Comparison of ENCODE assay signal across 22 cellular contexts in the genomic region with DNA sequence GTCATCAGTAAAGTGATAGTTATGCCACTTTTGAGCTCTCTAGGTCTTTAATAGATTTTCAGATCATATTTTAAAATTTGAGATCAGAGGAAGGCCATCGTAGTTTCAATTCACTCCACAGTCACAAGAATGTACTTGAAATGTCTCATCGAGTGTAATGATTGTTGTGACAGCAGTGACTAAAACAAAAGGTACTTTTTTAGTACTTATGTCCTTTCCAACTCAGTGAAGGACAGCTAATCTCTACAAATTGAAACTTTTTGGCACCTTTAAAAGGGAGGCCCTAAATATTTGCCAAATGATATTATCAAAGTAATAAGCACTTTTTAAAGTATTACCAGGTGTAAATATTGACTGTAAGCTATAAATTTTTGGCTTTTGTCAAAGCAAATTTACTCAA.
"Had no signal": no experiment of that assay in that cellular context is flagged by ENCODE, and none has a peak within 500 bp of the region (broad histone marks: within the 10 kb centered on the region; RNA-seq: fewer than 3 reads in every experiment).

No MANE protein-coding gene starts in this region.

- ATAC-seq: PC-3, Right ventricle myocardium inferior had no signal

- H3K4me3 ChIP-seq: MG63, Peyer's patch, SJCRH30 had no signal

- H3K27me3 ChIP-seq: MG63, Peyer's patch, SJCRH30 had no signal

- H3K4me1 ChIP-seq: Peyer's patch, SJCRH30 had no signal

- H3K9me3 ChIP-seq: MG63, Peyer's patch, SJCRH30 had no signal

- DNase-seq: KBM-7, MG63, NCI-H1092, NCI-H1105 treated with DMSO at 0.1 percent for 48 hours, NCI-H1417 treated with DMSO at 0.1 percent for 48 hours, NCI-H146, NCI-H1694 treated with DMSO at 0.1 percent for 48 hours, NCI-H1930, NCI-H2081, NCI-H2107, NCI-H2227 treated with DMSO at 0.1 percent for 48 hours, NCI-H446, NCI-H510A, NCI-H524 treated with DMSO at 0.1 percent for 48 hours, NCI-H69, NCI-H774, PC-3, Peyer's patch, SHP77 treated with DMSO at 0.1 percent for 48 hours, SJCRH30, SW 1271 had no signal

- H3K27ac ChIP-seq: Peyer's patch, SJCRH30 had no signal

- H3K36me3 ChIP-seq: MG63, Peyer's patch, SJCRH30 had no signal
